29 cellular contexts compared by ENCODE assay signal in genomic region chr19:50833802-50834167, GRCh38. TPM values are rescaled to one million over a fixed set of nuclear protein-coding genes. Genes with fewer than 3 reads are reported as not detected.
DNase-seq lines count a peak whose midpoint lies in the region; ATAC-seq, FAIRE-seq and TF ChIP-seq lines count a peak whose summit lies in the region.
"Had no signal": no experiment of that assay in that cellular context is flagged by ENCODE, and none has a peak within 500 bp of the region (broad histone marks: within the 10 kb centered on the region; RNA-seq: fewer than 3 reads in every experiment).

No MANE protein-coding gene starts in this region.

- BruUV-seq in K562 (replicated peaks; lab: Mats Ljungman, UMichigan), result no TSS peak

- H3K36me3 Mint-ChIP-seq in natural killer cell (no peaks in the 10 kb centered on the region), nephron progenitor cell (ENCODE audit: low read depth) (no peaks in the 10 kb centered on the region), type B pancreatic cell (no peaks in the 10 kb centered on the region)
- H3K36me3 Mint-ChIP-seq in natural killer cell treated with Interleukin-12 subunit alpha and Interleukin-12 subunit beta and Interleukin-15 and Interleukin-18, amount 100 ng/mL, for 72 hours, result no peaks in the 10 kb centered on the region

- H3K4me3 Mint-ChIP-seq in natural killer cell (peak overlapping the region; percentile 47), nephron progenitor cell (peak overlapping the region; percentile 5), type B pancreatic cell (peak overlapping the region; percentile 53)
- H3K4me3 Mint-ChIP-seq in natural killer cell treated with Interleukin-12 subunit alpha and Interleukin-12 subunit beta and Interleukin-15 and Interleukin-18, amount 100 ng/mL, for 72 hours, result no peak overlapping the region
- H3K4me3 Mint-ChIP-seq: GM23338, H9, HFFc6 had no signal

- no peaks in the 10 kb centered on the region for H3K79me2 ChIP-seq in K562 (ENCODE audit: control insufficient read depth, insufficient read depth, low read length)

- POLR2A ChIA-PET in K562 (lab: Yijun Ruan, JAX), result interaction anchor here (1.1 to 1.3 kb wide), 2 partner anchors 10 to 13 kb away, joined by 3 to 5 read pairs; no protein-coding TSS in a partner anchor

- no peak overlapping the region for H2AFZ ChIP-seq in K562 (ENCODE audit: low read depth, low read length)
- H2AFZ ChIP-seq: GM23338 had no signal

- H3K9me3 Mint-ChIP-seq in natural killer cell (no peaks in the 10 kb centered on the region), nephron progenitor cell (no peaks in the 10 kb centered on the region), type B pancreatic cell (no peaks in the 10 kb centered on the region)
- H3K9me3 Mint-ChIP-seq in natural killer cell treated with Interleukin-12 subunit alpha and Interleukin-12 subunit beta and Interleukin-15 and Interleukin-18, amount 100 ng/mL, for 72 hours, result no peaks in the 10 kb centered on the region
- H3K9me3 Mint-ChIP-seq: CD4-positive, alpha-beta memory T cell; H9; HFFc6 had no signal

- H3K36me3 ChIP-seq in K562 (ENCODE audit: control insufficient read depth, insufficient read depth, low read length), result no peaks in the 10 kb centered on the region
- H3K36me3 ChIP-seq: BE2C; BLaER1 treated with 17β-estradiol and CSF1 and Interleukin-3, amounts not matched to agents 10 nM and 100 nM had no signal

- H3K4me1 Mint-ChIP-seq in natural killer cell, result peaks cover 5 to 21% of the 10 kb centered on the region in 2 donors
- H3K4me1 Mint-ChIP-seq in natural killer cell treated with Interleukin-12 subunit alpha and Interleukin-12 subunit beta and Interleukin-15 and Interleukin-18, amount 100 ng/mL, for 72 hours (ENCODE audit: low read depth in 2 of 2), result peaks cover 0 to 17% of the 10 kb centered on the region in 2 donors
- H3K4me1 Mint-ChIP-seq in nephron progenitor cell, result peaks cover 12% of the 10 kb centered on the region
- H3K4me1 Mint-ChIP-seq in type B pancreatic cell (ENCODE audit: unreplicated experiment), result no peaks in the 10 kb centered on the region

- DNase-seq in natural killer cell (no peak), K562 (ENCODE audit: extremely low read depth in 1 of 4, low spot score in 3 of 4) (no peak), nephron progenitor cell (no peak), type B pancreatic cell (ENCODE audit: extremely low spot score, unreplicated experiment) (no peak), epidermal melanocyte (ENCODE audit: insufficient read length, low spot score) (no peak)
- DNase-seq in natural killer cell treated with Interleukin-12 subunit alpha and Interleukin-12 subunit beta and Interleukin-15 and Interleukin-18, amount 100 ng/mL, for 72 hours (ENCODE audit: low spot score), result no peak
- DNase-seq in activated CD4-positive, CD25-positive, alpha-beta regulatory T cell treated with anti-CD3 and anti-CD28 coated beads, Interleukin-2, amount 50 U/mL, for 72 hours, result no peak
- DNase-seq in effector CD8-positive, alpha-beta T cell (lab: John Stamatoyannopoulos, UW), result no peak
- DNase-seq: 8988T; ACHN; AML-193; BE2C; Calu3; CD4-positive, alpha-beta memory T cell; COR-L47; DMS53; DMS79 treated with DMSO at 0.1 percent for 48 hours; GF-D8; H9; HFFc6 had no signal

- H3K27me3 Mint-ChIP-seq in natural killer cell (ENCODE audit: low read depth in 2 of 2) (peaks cover 19 to 31% of the 10 kb centered on the region in 2 donors), nephron progenitor cell (ENCODE audit: low read depth, poor library complexity) (peaks cover 79% of the 10 kb centered on the region), type B pancreatic cell (peaks cover 39% of the 10 kb centered on the region)
- H3K27me3 Mint-ChIP-seq in natural killer cell treated with Interleukin-12 subunit alpha and Interleukin-12 subunit beta and Interleukin-15 and Interleukin-18, amount 100 ng/mL, for 72 hours, result peaks cover 16 to 34% of the 10 kb centered on the region in 2 donors

- H4K20me1 ChIP-seq in K562 (replicated peaks; ENCODE audit: control insufficient read depth, insufficient read depth, low read length), result no peaks in the 10 kb centered on the region; the same call in 1 of the 2 replicates
- H4K20me1 ChIP-seq: BLaER1 treated with 17β-estradiol and CSF1 and Interleukin-3, amounts not matched to agents 10 nM and 100 nM had no signal

- TF ChIP-seq POLR2A in K562 (conservative IDR thresholded peaks at IDR 0.05), result no peak

- in situ Hi-C loops in K562 (cut with MboI), result no loop called here

- FAIRE-seq in K562 (lab: Jason Lieb, UNC), result no peak
- FAIRE-seq: A549, GM12891, GM18507 had no signal

- no peak overlapping the region for H3K9ac ChIP-seq in K562 (ENCODE audit: insufficient read depth in 1 of 2, low read depth in 2 of 2, low read length in 2 of 2)
- H3K9ac ChIP-seq: BLaER1 treated with 17β-estradiol and CSF1 and Interleukin-3, amounts not matched to agents 10 nM and 100 nM had no signal

- H3K9me1 ChIP-seq in K562 (ENCODE audit: control insufficient read depth, insufficient read depth, low read length), result no peaks in the 10 kb centered on the region

- TF ChIP-seq RAD21 in K562 (CRISPR knock-in tag; conservative IDR thresholded peaks at IDR 0.05 in 1 of 2, IDR thresholded peaks at IDR 0.05 in 1 of 2), result no peak

- WGBS in K562 (ENCODE audit: insufficient coverage, low coverage, missing lambda C conversion rate), result 55% methylated on average over 6 of the region's 6 CpGs

- CTCF ChIA-PET in K562 (lab: Yijun Ruan, JAX; ENCODE audit: low intra/inter-chr PET ratio), result interaction anchor here (0.7 kb wide), 1 partner anchor 30 kb away, joined by 5 read pairs; no protein-coding TSS in a partner anchor

- no peaks in the 10 kb centered on the region for H3K9me3 ChIP-seq in K562 (replicated peaks; ENCODE audit: control insufficient read depth, insufficient read depth, low read depth, low read length)
- H3K9me3 ChIP-seq: A549; BE2C; BLaER1 treated with 17β-estradiol and CSF1 and Interleukin-3, amounts not matched to agents 10 nM and 100 nM had no signal

- H3K4me1 ChIP-seq in K562 (replicated peaks in 1 of 2; ENCODE audit: control insufficient read depth in 2 of 2, insufficient read depth in 2 of 2, low read length in 2 of 2), result peaks cover 14 to 21% of the 10 kb centered on the region in 2 experiments; a peak in 4 of 5 replicates

- H3K27me3 ChIP-seq in K562 (ENCODE audit: control insufficient read depth in 2 of 2, insufficient read depth in 2 of 2, low read length in 2 of 2), result 0 out of 5 replicates have a peak, but pooled peaks cover 0 to 6% of the 10 kb centered on the region in 2 experiments
- H3K27me3 ChIP-seq: BE2C had no signal

- intact Hi-C loops in natural killer cell (cut with micrococcal nuclease) (no loop called here), K562 (cut with micrococcal nuclease) (no loop called here)

- no peak for TF ChIP-seq EP300 in K562 (IDR thresholded peaks at IDR 0.05; ENCODE audit: low read length)

- no peak overlapping the region for H3K27ac Mint-ChIP-seq in natural killer cell
- H3K27ac Mint-ChIP-seq in natural killer cell treated with Interleukin-12 subunit alpha and Interleukin-12 subunit beta and Interleukin-15 and Interleukin-18, amount 100 ng/mL, for 72 hours, result no peak overlapping the region
- H3K27ac Mint-ChIP-seq in nephron progenitor cell, result no peak overlapping the region
- no peak overlapping the region for H3K27ac Mint-ChIP-seq in type B pancreatic cell
- H3K27ac Mint-ChIP-seq: CD4-positive, alpha-beta memory T cell; GM23338; H9; HFFc6 had no signal

- no peak overlapping the region for H3K27ac ChIP-seq in K562 (ENCODE audit: extremely low read depth, low read depth, low read length)
- H3K27ac ChIP-seq: A549; BLaER1 treated with 17β-estradiol and CSF1 and Interleukin-3, amounts not matched to agents 10 nM and 100 nM had no signal

- ATAC-seq in natural killer cell (no peak), K562 (no peak)
- no peak for ATAC-seq in natural killer cell treated with Interleukin-12 subunit alpha and Interleukin-12 subunit beta and Interleukin-15 and Interleukin-18, amount 100 ng/mL, for 72 hours
- ATAC-seq: A549, GM23338, HCT116 had no signal

- no peak overlapping the region for H3K4me2 ChIP-seq in K562 (ENCODE audit: insufficient read depth, low read length)
- H3K4me2 ChIP-seq: A549, GM23338 had no signal

- H3K4me3 ChIP-seq in K562, result no peak overlapping the region
- H3K4me3 ChIP-seq: A549; BLaER1 treated with 17β-estradiol and CSF1 and Interleukin-3, amounts not matched to agents 10 nM and 100 nM; GM23338 had no signal

- no peak for TF ChIP-seq CTCF in natural killer cell (IDR thresholded peaks at IDR 0.05)
- TF ChIP-seq CTCF in K562 (IDR thresholded peaks at IDR 0.05 in 2 of 3, conservative IDR thresholded peaks at IDR 0.05 in 1 of 3; ENCODE audit: insufficient read depth in 2 of 3, low read depth in 1 of 3, low read length in 3 of 3), result no peak
- no peak for TF ChIP-seq CTCF in nephron progenitor cell (IDR thresholded peaks at IDR 0.05)
- TF ChIP-seq CTCF in type B pancreatic cell (conservative IDR thresholded peaks at IDR 0.05), result no peak

RNA-seq across cellular contexts. Expression of gene KLK15, which starts 0.4 kb away (rescaled TPM):
- total RNA-seq in natural killer cell (not detected), K562 (2014; rRNA removed) (not detected in 2 replicates), K562 (2014; rRNA removed; fragmentation: Illumina TruSeq; extraction: Trizol) (not detected in 2 replicates), K562 (2015; rRNA removed; fragmentation: Illumina TruSeq; extraction: Trizol) (not detected in 2 replicates), K562 (2021) (not detected in 2 replicates), type B pancreatic cell (ENCODE audit: low replicate concordance) (0.26 TPM in 1 of 2 replicates, not detected in the other)
- not detected for total RNA-seq in natural killer cell treated with Interleukin-12 subunit alpha and Interleukin-12 subunit beta and Interleukin-15 and Interleukin-18, amount 100 ng/mL, for 72 hours
- not detected in 2 replicates for total RNA-seq in K562 (2011; cell fraction: chromatin; rRNA removed; ENCODE audit: low replicate concordance)
- not detected in 2 replicates for total RNA-seq in K562 (2011; cell fraction: nucleolus; rRNA removed)
- total RNA-seq in K562 (2011; cell fraction: nucleoplasm; rRNA removed), result not detected in 2 replicates
- polyA plus RNA-seq in K562 (2011; rRNA removed) (not detected in 2 replicates), K562 (2014; fragmentation: Illumina TruSeq; extraction: Trizol) (not detected in 2 replicates), K562 (2014; fragmentation: Nextera tagmentation; extraction: Ambion mirVana) (not detected), K562 (2014; rRNA removed) (not detected in 2 replicates)
- polyA plus RNA-seq in K562 (2011; cell fraction: cytosol; rRNA removed), result not detected in 2 replicates
- not detected in 2 replicates for polyA plus RNA-seq in K562 (2011; cell fraction: nucleus; rRNA removed)
- polyA plus RNA-seq in K562 (2012), result not detected in 2 replicates
- not detected in 2 replicates for polyA minus RNA-seq in K562 (2011; rRNA and poly(A)+ RNA removed)
- polyA minus RNA-seq in K562 (2011; cell fraction: cytosol; rRNA and poly(A)+ RNA removed), result not detected in 2 replicates
- not detected in 2 replicates for polyA minus RNA-seq in K562 (2011; cell fraction: nucleus; rRNA and poly(A)+ RNA removed)
- total RNA-seq: Calu3; CD4-positive, alpha-beta memory T cell; Daoy; G401; GM23338; H4; H9; HFFc6 had no signal
- polyA plus RNA-seq: A549; CD4-positive, alpha-beta memory T cell; GM23338 had no signal

RNA-seq across cellular contexts. Expression of gene KLK1, which starts 10.2 kb away (rescaled TPM):
- not detected for total RNA-seq in natural killer cell
- not detected for total RNA-seq in natural killer cell treated with Interleukin-12 subunit alpha and Interleukin-12 subunit beta and Interleukin-15 and Interleukin-18, amount 100 ng/mL, for 72 hours
- 12.6 and 15.0 TPM in 2 replicates for total RNA-seq in K562 (2011; cell fraction: chromatin; rRNA removed; ENCODE audit: low replicate concordance)
- 8.7 and 9.7 TPM in 2 replicates for total RNA-seq in K562 (2011; cell fraction: nucleolus; rRNA removed)
- total RNA-seq in K562 (2011; cell fraction: nucleoplasm; rRNA removed), result 14.8 and 17.8 TPM in 2 replicates
- 1.2 and 3.1 TPM in 2 replicates for total RNA-seq in K562 (2014; rRNA removed)
- 1.5 TPM in 2 replicates for total RNA-seq in K562 (2014; rRNA removed; fragmentation: Illumina TruSeq; extraction: Trizol)
- total RNA-seq in K562 (2015; rRNA removed; fragmentation: Illumina TruSeq; extraction: Trizol), result 0.87 and 1.3 TPM in 2 replicates
- 9.3 and 11.7 TPM in 2 replicates for total RNA-seq in K562 (2021)
- 9.6 and 13.5 TPM in 2 replicates for polyA plus RNA-seq in K562 (2011; rRNA removed)
- 16.9 and 24.1 TPM in 2 replicates for polyA plus RNA-seq in K562 (2011; cell fraction: cytosol; rRNA removed)
- polyA plus RNA-seq in K562 (2011; cell fraction: nucleus; rRNA removed), result 23.3 and 36.6 TPM in 2 replicates
- polyA plus RNA-seq in K562 (2012), result 13.7 and 31.9 TPM in 2 replicates
- 14.3 and 15.4 TPM in 2 replicates for polyA plus RNA-seq in K562 (2014; fragmentation: Illumina TruSeq; extraction: Trizol)
- 10 to 100 TPM in 1 of 2 experiments, 1 to 10 TPM in 1; 9.1 to 10.3 TPM for polyA plus RNA-seq in K562 (2014; fragmentation: Nextera tagmentation; extraction: Ambion mirVana)
- 5.3 and 9.8 TPM in 2 replicates for polyA plus RNA-seq in K562 (2014; rRNA removed)
- polyA minus RNA-seq in K562 (2011; rRNA and poly(A)+ RNA removed), result 8.6 and 11.7 TPM in 2 replicates
- polyA minus RNA-seq in K562 (2011; cell fraction: cytosol; rRNA and poly(A)+ RNA removed), result 8.4 and 11.9 TPM in 2 replicates
- polyA minus RNA-seq in K562 (2011; cell fraction: nucleus; rRNA and poly(A)+ RNA removed), result 7.9 and 10.4 TPM in 2 replicates
- total RNA-seq in type B pancreatic cell (ENCODE audit: low replicate concordance), result 1.5 and 2.9 TPM in 2 replicates
- total RNA-seq: Calu3; CD4-positive, alpha-beta memory T cell; Daoy; G401; H4; HFFc6 had no signal
- polyA plus RNA-seq: CD4-positive, alpha-beta memory T cell had no signal

RNA-seq across cellular contexts. Expression of gene KLK3, which starts 20.9 kb away (rescaled TPM):
- total RNA-seq in natural killer cell, result not detected
- total RNA-seq in natural killer cell treated with Interleukin-12 subunit alpha and Interleukin-12 subunit beta and Interleukin-15 and Interleukin-18, amount 100 ng/mL, for 72 hours, result not detected
- not detected in 2 replicates for total RNA-seq in K562 (2011; cell fraction: chromatin; rRNA removed; ENCODE audit: low replicate concordance)
- total RNA-seq in K562 (2011; cell fraction: nucleolus; rRNA removed), result not detected in 2 replicates
- total RNA-seq in K562 (2011; cell fraction: nucleoplasm; rRNA removed), result not detected in 2 replicates
- total RNA-seq in K562 (2014; rRNA removed), result not detected in 2 replicates
- total RNA-seq in K562 (2014; rRNA removed; fragmentation: Illumina TruSeq; extraction: Trizol), result not detected in 2 replicates
- total RNA-seq in K562 (2015; rRNA removed; fragmentation: Illumina TruSeq; extraction: Trizol), result not detected in 2 replicates
- not detected in 2 replicates for total RNA-seq in K562 (2021)
- polyA plus RNA-seq in K562 (2011; rRNA removed), result not detected in 2 replicates
- polyA plus RNA-seq in K562 (2011; cell fraction: cytosol; rRNA removed), result not detected in 2 replicates
- polyA plus RNA-seq in K562 (2011; cell fraction: nucleus; rRNA removed), result not detected in 2 replicates
- polyA plus RNA-seq in K562 (2012), result not detected in 2 replicates
- not detected in 2 replicates for polyA plus RNA-seq in K562 (2014; fragmentation: Illumina TruSeq; extraction: Trizol)
- not detected for polyA plus RNA-seq in K562 (2014; fragmentation: Nextera tagmentation; extraction: Ambion mirVana)
- not detected in 2 replicates for polyA plus RNA-seq in K562 (2014; rRNA removed)
- not detected in 2 replicates for polyA minus RNA-seq in K562 (2011; rRNA and poly(A)+ RNA removed)
- not detected in 2 replicates for polyA minus RNA-seq in K562 (2011; cell fraction: cytosol; rRNA and poly(A)+ RNA removed)
- polyA minus RNA-seq in K562 (2011; cell fraction: nucleus; rRNA and poly(A)+ RNA removed), result not detected in 2 replicates
- total RNA-seq in type B pancreatic cell (ENCODE audit: low replicate concordance), result not detected in 2 replicates
- total RNA-seq: Calu3; CD4-positive, alpha-beta memory T cell; Daoy; G401; GM23338; H4; H9; HFFc6 had no signal
- polyA plus RNA-seq: A549; CD4-positive, alpha-beta memory T cell had no signal

RNA-seq across cellular contexts. Expression of gene KLK2, which starts 39.5 kb away (rescaled TPM):
- total RNA-seq in natural killer cell (not detected), K562 (2014; rRNA removed) (not detected in 2 replicates), K562 (2014; rRNA removed; fragmentation: Illumina TruSeq; extraction: Trizol) (0.47 TPM in 1 of 2 replicates, not detected in the other), K562 (2015; rRNA removed; fragmentation: Illumina TruSeq; extraction: Trizol) (0.18 and 0.38 TPM in 2 replicates), K562 (2021) (0.24 and 0.74 TPM in 2 replicates), type B pancreatic cell (ENCODE audit: low replicate concordance) (0.43 TPM in 1 of 2 replicates, not detected in the other)
- total RNA-seq in natural killer cell treated with Interleukin-12 subunit alpha and Interleukin-12 subunit beta and Interleukin-15 and Interleukin-18, amount 100 ng/mL, for 72 hours, result not detected
- 1.3 and 4.1 TPM in 2 replicates for total RNA-seq in K562 (2011; cell fraction: chromatin; rRNA removed; ENCODE audit: low replicate concordance)
- 1.3 and 1.8 TPM in 2 replicates for total RNA-seq in K562 (2011; cell fraction: nucleolus; rRNA removed)
- 0.88 and 2.5 TPM in 2 replicates for total RNA-seq in K562 (2011; cell fraction: nucleoplasm; rRNA removed)
- polyA plus RNA-seq in K562 (2011; rRNA removed) (0.31 and 0.39 TPM in 2 replicates), K562 (2014; fragmentation: Illumina TruSeq; extraction: Trizol) (0.25 and 0.69 TPM in 2 replicates), K562 (2014; fragmentation: Nextera tagmentation; extraction: Ambion mirVana) (under 1 TPM; 0.11 to 0.22 TPM), K562 (2014; rRNA removed) (0.11 and 0.46 TPM in 2 replicates)
- 0.52 TPM in 1 of 2 replicates, not detected in the other for polyA plus RNA-seq in K562 (2011; cell fraction: cytosol; rRNA removed)
- polyA plus RNA-seq in K562 (2011; cell fraction: nucleus; rRNA removed), result 0.94 and 2.9 TPM in 2 replicates
- polyA plus RNA-seq in K562 (2012), result 0.40 and 0.76 TPM in 2 replicates
- 0.42 TPM in 1 of 2 replicates, not detected in the other for polyA minus RNA-seq in K562 (2011; rRNA and poly(A)+ RNA removed)
- not detected in 2 replicates for polyA minus RNA-seq in K562 (2011; cell fraction: cytosol; rRNA and poly(A)+ RNA removed)
- 0.40 and 0.44 TPM in 2 replicates for polyA minus RNA-seq in K562 (2011; cell fraction: nucleus; rRNA and poly(A)+ RNA removed)
- total RNA-seq: Calu3; CD4-positive, alpha-beta memory T cell; G401; H4; H9; HFFc6 had no signal
- polyA plus RNA-seq: CD4-positive, alpha-beta memory T cell had no signal

RNA-seq across cellular contexts. Expression of gene ACP4, which starts 43.6 kb away (rescaled TPM):
- total RNA-seq in natural killer cell, result not detected
- total RNA-seq in natural killer cell treated with Interleukin-12 subunit alpha and Interleukin-12 subunit beta and Interleukin-15 and Interleukin-18, amount 100 ng/mL, for 72 hours, result not detected
- total RNA-seq in K562 (2011; cell fraction: chromatin; rRNA removed; ENCODE audit: low replicate concordance), result not detected in 2 replicates
- total RNA-seq in K562 (2011; cell fraction: nucleolus; rRNA removed), result not detected in 2 replicates
- not detected in 2 replicates for total RNA-seq in K562 (2011; cell fraction: nucleoplasm; rRNA removed)
- not detected in 2 replicates for total RNA-seq in K562 (2014; rRNA removed)
- not detected in 2 replicates for total RNA-seq in K562 (2014; rRNA removed; fragmentation: Illumina TruSeq; extraction: Trizol)
- not detected in 2 replicates for total RNA-seq in K562 (2015; rRNA removed; fragmentation: Illumina TruSeq; extraction: Trizol)
- total RNA-seq in K562 (2021), result not detected in 2 replicates
- not detected in 2 replicates for polyA plus RNA-seq in K562 (2011; rRNA removed)
- not detected in 2 replicates for polyA plus RNA-seq in K562 (2011; cell fraction: cytosol; rRNA removed)
- not detected in 2 replicates for polyA plus RNA-seq in K562 (2011; cell fraction: nucleus; rRNA removed)
- polyA plus RNA-seq in K562 (2012), result not detected in 2 replicates
- not detected in 2 replicates for polyA plus RNA-seq in K562 (2014; fragmentation: Illumina TruSeq; extraction: Trizol)
- not detected for polyA plus RNA-seq in K562 (2014; fragmentation: Nextera tagmentation; extraction: Ambion mirVana)
- polyA plus RNA-seq in K562 (2014; rRNA removed), result not detected in 2 replicates
- polyA minus RNA-seq in K562 (2011; rRNA and poly(A)+ RNA removed), result not detected in 2 replicates
- polyA minus RNA-seq in K562 (2011; cell fraction: cytosol; rRNA and poly(A)+ RNA removed), result not detected in 2 replicates
- polyA minus RNA-seq in K562 (2011; cell fraction: nucleus; rRNA and poly(A)+ RNA removed), result not detected in 2 replicates
- not detected in 2 replicates for total RNA-seq in type B pancreatic cell (ENCODE audit: low replicate concordance)
- total RNA-seq: Calu3; CD4-positive, alpha-beta memory T cell; Daoy; G401; GM23338; H4; H9; HFFc6 had no signal
- polyA plus RNA-seq: A549; CD4-positive, alpha-beta memory T cell; GM23338 had no signal
